Comparison of ENCODE assay signal across 30 cellular contexts in the genomic region with DNA sequence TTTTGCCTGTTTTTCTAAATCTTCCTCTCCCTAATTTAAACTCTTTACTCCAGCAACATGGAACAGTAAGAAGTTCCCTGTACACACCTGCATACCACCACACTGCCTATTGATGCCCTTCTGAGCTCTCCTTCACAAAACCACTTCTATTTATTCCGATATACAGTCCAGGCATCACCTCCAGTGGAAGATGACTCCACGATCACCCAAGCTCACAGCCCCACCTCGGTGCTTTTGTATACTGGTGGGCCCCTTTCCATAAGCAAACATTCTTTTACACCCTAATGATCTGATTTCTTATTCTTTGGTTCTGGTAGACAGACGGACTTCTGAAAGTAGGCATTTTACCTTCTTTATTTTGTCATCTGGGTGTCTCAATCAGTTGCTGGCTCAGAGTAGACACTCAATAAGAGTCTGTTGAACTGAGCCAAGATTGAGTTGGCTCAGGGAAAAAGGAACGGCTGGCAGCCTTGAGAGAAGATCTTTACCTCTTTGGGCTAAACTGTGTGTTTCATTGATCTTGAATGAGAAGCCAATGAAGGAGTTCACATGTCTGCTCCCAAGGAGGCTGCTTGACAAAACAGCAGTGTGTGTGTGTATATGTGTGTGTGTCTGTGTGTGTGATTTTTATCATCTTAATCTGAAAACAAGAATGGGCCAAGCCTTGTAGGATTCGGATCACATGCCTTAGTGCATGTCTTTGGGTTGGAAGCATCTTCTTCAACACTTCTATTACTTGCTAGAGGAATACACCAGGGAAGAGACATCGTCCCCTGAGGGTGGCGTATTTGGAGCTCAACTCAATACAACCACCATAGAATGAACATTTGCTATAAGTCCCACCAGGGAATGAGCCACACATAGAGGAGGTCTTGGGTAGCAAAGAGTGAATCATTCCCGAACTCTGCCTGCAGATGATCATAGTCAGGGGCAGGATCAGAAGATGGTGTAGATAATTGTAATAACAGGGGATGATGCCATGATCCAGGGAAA.
"Had no signal": no experiment of that assay in that cellular context is flagged by ENCODE, and none has a peak within 500 bp of the region (broad histone marks: within the 10 kb centered on the region; RNA-seq: fewer than 3 reads in every experiment).

No MANE protein-coding gene starts in this region.

- H3K4me1 ChIP-seq: ascending aorta, esophagus squamous epithelium, gastrocnemius medialis, heart left ventricle had no signal

- H3K9me3 ChIP-seq: ascending aorta, esophagus squamous epithelium, gastrocnemius medialis, heart left ventricle had no signal

- H3K27ac Mint-ChIP-seq: activated CD4-positive, alpha-beta memory T cell treated with anti-CD3 and anti-CD28 coated beads, Interleukin-2, amount 10 ng/mL, durations not matched to agents 7 days and 5 days; activated CD4-positive, alpha-beta T cell treated with anti-CD3 and anti-CD28 coated beads, Interleukin-2, amount 10 ng/mL, durations not matched to agents 7 days and 5 days; activated naive CD4-positive, alpha-beta T cell treated with anti-CD3 and anti-CD28 coated beads, Interleukin-2, amount 10 ng/mL, durations not matched to agents 7 days and 5 days; activated naive CD4-positive, alpha-beta T cell treated with anti-CD3 and anti-CD28 coated beads, Interleukin-2, amount 50 U/mL, for 72 hours; activated naive CD8-positive, alpha-beta T cell treated with anti-CD3 and anti-CD28 coated beads, Interleukin-2, amount 10 ng/mL, durations not matched to agents 7 days and 5 days; activated T-cell treated with anti-CD3 and anti-CD28 coated beads, Interleukin-2, amount 50 U/mL, for 24 hours; activated T-cell treated with anti-CD3 and anti-CD28 coated beads, Interleukin-2, amount 50 U/mL, for 72 hours; effector memory CD8-positive, alpha-beta T cell; T-cell; T-helper 1 cell treated with Interleukin-12 subunit alpha and Interleukin-12 subunit beta and Interleukin-4 antibody, amounts not matched to agents 30 μg/mL and 1 μg/mL, for 36 hours; WTC11 had no signal

- DNase-seq: activated CD4-positive, alpha-beta memory T cell treated with anti-CD3 and anti-CD28 coated beads, Interleukin-2, amount 10 ng/mL, durations not matched to agents 7 days and 5 days; activated CD4-positive, alpha-beta T cell treated with anti-CD3 and anti-CD28 coated beads for 1 hour; activated CD4-positive, alpha-beta T cell treated with anti-CD3 and anti-CD28 coated beads for 4 hours; activated CD4-positive, alpha-beta T cell treated with anti-CD3 and anti-CD28 coated beads, Interleukin-2, amount 10 ng/mL, durations not matched to agents 7 days and 5 days; activated CD4-positive, alpha-beta T cell treated with anti-CD3 and anti-CD28 coated beads, Interleukin-2, amount 50 U/mL, for 4 hours; activated CD8-positive, alpha-beta memory T cell treated with anti-CD3 and anti-CD28 coated beads, Interleukin-2, amount 50 U/mL, for 48 hours; activated gamma-delta T cell; activated naive CD4-positive, alpha-beta T cell; activated naive CD4-positive, alpha-beta T cell treated with anti-CD3 and anti-CD28 coated beads, Interleukin-2, amount 10 ng/mL, durations not matched to agents 7 days and 5 days; activated naive CD8-positive, alpha-beta T cell treated with anti-CD3 and anti-CD28 coated beads, Interleukin-2, amount 10 ng/mL, durations not matched to agents 7 days and 5 days; activated T-cell treated with anti-CD3 and anti-CD28 coated beads for 4 hours; activated T-cell treated with anti-CD3 and anti-CD28 coated beads, Interleukin-2, amount 50 U/mL, for 24 hours; activated T-cell treated with anti-CD3 and anti-CD28 coated beads, Interleukin-2, amount 50 U/mL, for 72 hours; brain microvascular endothelial cell; caudate nucleus; cortex of kidney; dermis blood vessel endothelial cell; effector CD4-positive, alpha-beta T cell; effector memory CD8-positive, alpha-beta T cell; esophagus squamous epithelium; gastrocnemius medialis; glutamatergic neuron; heart left ventricle; T-cell; T-helper 9 cell had no signal

- H3K36me3 ChIP-seq: ascending aorta, brain microvascular endothelial cell, esophagus squamous epithelium, gastrocnemius medialis, heart left ventricle had no signal

- H3K27me3 Mint-ChIP-seq: activated CD4-positive, alpha-beta memory T cell treated with anti-CD3 and anti-CD28 coated beads, Interleukin-2, amount 10 ng/mL, durations not matched to agents 7 days and 5 days; activated CD4-positive, alpha-beta T cell treated with anti-CD3 and anti-CD28 coated beads, Interleukin-2, amount 10 ng/mL, durations not matched to agents 7 days and 5 days; activated naive CD4-positive, alpha-beta T cell treated with anti-CD3 and anti-CD28 coated beads, Interleukin-2, amount 10 ng/mL, durations not matched to agents 7 days and 5 days; activated naive CD8-positive, alpha-beta T cell treated with anti-CD3 and anti-CD28 coated beads, Interleukin-2, amount 10 ng/mL, durations not matched to agents 7 days and 5 days; activated T-cell treated with anti-CD3 and anti-CD28 coated beads, Interleukin-2, amount 50 U/mL, for 24 hours; effector memory CD8-positive, alpha-beta T cell; T-cell had no signal

- H3K4me3 Mint-ChIP-seq: activated CD4-positive, alpha-beta memory T cell treated with anti-CD3 and anti-CD28 coated beads, Interleukin-2, amount 10 ng/mL, durations not matched to agents 7 days and 5 days; activated CD4-positive, alpha-beta T cell treated with anti-CD3 and anti-CD28 coated beads, Interleukin-2, amount 10 ng/mL, durations not matched to agents 7 days and 5 days; activated naive CD4-positive, alpha-beta T cell treated with anti-CD3 and anti-CD28 coated beads, Interleukin-2, amount 10 ng/mL, durations not matched to agents 7 days and 5 days; activated naive CD8-positive, alpha-beta T cell treated with anti-CD3 and anti-CD28 coated beads, Interleukin-2, amount 10 ng/mL, durations not matched to agents 7 days and 5 days; activated T-cell treated with anti-CD3 and anti-CD28 coated beads, Interleukin-2, amount 50 U/mL, for 24 hours; activated T-cell treated with anti-CD3 and anti-CD28 coated beads, Interleukin-2, amount 50 U/mL, for 72 hours; effector memory CD8-positive, alpha-beta T cell; T-cell; T-helper 1 cell treated with Interleukin-12 subunit alpha and Interleukin-12 subunit beta and Interleukin-4 antibody, amounts not matched to agents 30 μg/mL and 1 μg/mL, for 36 hours; WTC11 had no signal

- H3K27ac ChIP-seq: ascending aorta, brain microvascular endothelial cell, epithelial cell of prostate, esophagus squamous epithelium, gastrocnemius medialis, heart left ventricle had no signal

- H3K4me1 Mint-ChIP-seq: activated CD4-positive, alpha-beta memory T cell treated with anti-CD3 and anti-CD28 coated beads, Interleukin-2, amount 10 ng/mL, durations not matched to agents 7 days and 5 days; activated CD4-positive, alpha-beta T cell treated with anti-CD3 and anti-CD28 coated beads, Interleukin-2, amount 10 ng/mL, durations not matched to agents 7 days and 5 days; activated naive CD4-positive, alpha-beta T cell treated with anti-CD3 and anti-CD28 coated beads, Interleukin-2, amount 10 ng/mL, durations not matched to agents 7 days and 5 days; activated naive CD8-positive, alpha-beta T cell treated with anti-CD3 and anti-CD28 coated beads, Interleukin-2, amount 10 ng/mL, durations not matched to agents 7 days and 5 days; T-cell had no signal

- H3K4me3 ChIP-seq: ascending aorta, esophagus squamous epithelium, gastrocnemius medialis, heart left ventricle had no signal

- ATAC-seq: activated naive CD4-positive, alpha-beta T cell treated with anti-CD3 and anti-CD28 coated beads, Interleukin-2, amount 50 U/mL, for 72 hours; activated T-cell treated with anti-CD3 and anti-CD28 coated beads, Interleukin-2, amount 50 U/mL, for 72 hours; effector memory CD8-positive, alpha-beta T cell; gastrocnemius medialis; heart left ventricle; T-cell; WTC11 had no signal

- H3K9me3 Mint-ChIP-seq: activated CD4-positive, alpha-beta memory T cell treated with anti-CD3 and anti-CD28 coated beads, Interleukin-2, amount 10 ng/mL, durations not matched to agents 7 days and 5 days; activated CD4-positive, alpha-beta T cell treated with anti-CD3 and anti-CD28 coated beads, Interleukin-2, amount 10 ng/mL, durations not matched to agents 7 days and 5 days; activated naive CD4-positive, alpha-beta T cell treated with anti-CD3 and anti-CD28 coated beads, Interleukin-2, amount 10 ng/mL, durations not matched to agents 7 days and 5 days; activated naive CD4-positive, alpha-beta T cell treated with anti-CD3 and anti-CD28 coated beads, Interleukin-2, amount 50 U/mL, for 72 hours; activated naive CD8-positive, alpha-beta T cell treated with anti-CD3 and anti-CD28 coated beads, Interleukin-2, amount 10 ng/mL, durations not matched to agents 7 days and 5 days; activated T-cell treated with anti-CD3 and anti-CD28 coated beads, Interleukin-2, amount 50 U/mL, for 24 hours; activated T-cell treated with anti-CD3 and anti-CD28 coated beads, Interleukin-2, amount 50 U/mL, for 72 hours; T-cell; T-helper 1 cell treated with Interleukin-12 subunit alpha and Interleukin-12 subunit beta and Interleukin-4 antibody, amounts not matched to agents 30 μg/mL and 1 μg/mL, for 36 hours; WTC11 had no signal

- H3K36me3 Mint-ChIP-seq: activated naive CD4-positive, alpha-beta T cell treated with anti-CD3 and anti-CD28 coated beads, Interleukin-2, amount 10 ng/mL, durations not matched to agents 7 days and 5 days; activated naive CD4-positive, alpha-beta T cell treated with anti-CD3 and anti-CD28 coated beads, Interleukin-2, amount 50 U/mL, for 72 hours; activated naive CD8-positive, alpha-beta T cell treated with anti-CD3 and anti-CD28 coated beads, Interleukin-2, amount 10 ng/mL, durations not matched to agents 7 days and 5 days; T-cell; WTC11 had no signal

- H3K27me3 ChIP-seq: ascending aorta, brain microvascular endothelial cell, esophagus squamous epithelium, gastrocnemius medialis, heart left ventricle had no signal
